In genomic region chr10:121753726-121754476, GRCh38 we compare ENCODE assay signal across 9 cellular contexts.
DNase-seq lines count a peak whose midpoint lies in the region; ATAC-seq and TF ChIP-seq lines count a peak whose summit lies in the region.
"Had no signal": no experiment of that assay in that cellular context is flagged by ENCODE, and none has a peak within 500 bp of the region (broad histone marks: within the 10 kb centered on the region; RNA-seq: fewer than 3 reads in every experiment).

No MANE protein-coding gene starts in this region.

- H3F3A ChIP-seq in DOHH2 (ENCODE audit: control insufficient read depth, insufficient read depth), result no peaks in the 10 kb centered on the region

- H3K27me3 Mint-ChIP-seq in glutamatergic neuron (ENCODE audit: unreplicated experiment), result peaks cover 2% of the 10 kb centered on the region

- no peak overlapping the region for H3K4me3 ChIP-seq in DOHH2 (ENCODE audit: low read length)
- no peak overlapping the region for H3K4me3 ChIP-seq in SJCRH30
- H3K4me3 ChIP-seq: skin epidermis had no signal

- no peaks in the 10 kb centered on the region for H3K79me2 ChIP-seq in DOHH2 (ENCODE audit: control insufficient read depth, low read length)

- no peak overlapping the region for H3K27ac Mint-ChIP-seq in glutamatergic neuron (ENCODE audit: unreplicated experiment)

- H3K4me2 ChIP-seq in DOHH2 (ENCODE audit: low read length), result no peak overlapping the region

- peaks cover 31% of the 10 kb centered on the region for H3K36me3 Mint-ChIP-seq in glutamatergic neuron (ENCODE audit: unreplicated experiment)

- H3K9me3 ChIP-seq in DOHH2 (ENCODE audit: control insufficient read depth, insufficient read depth, low read length) (peaks cover 3% of the 10 kb centered on the region; the same call in 1 of the 2 replicates), SJCRH30 (replicated peaks) (peaks cover 14% of the 10 kb centered on the region)

- H3K9me3 Mint-ChIP-seq in glutamatergic neuron (ENCODE audit: unreplicated experiment), result peaks cover 20% of the 10 kb centered on the region

- H3K36me3 ChIP-seq in DOHH2 (ENCODE audit: control insufficient read depth, low read length) (no peaks in the 10 kb centered on the region), SJCRH30 (no peaks in the 10 kb centered on the region; the same call in 1 of the 2 replicates)

- H3K4me1 ChIP-seq in DOHH2 (ENCODE audit: control insufficient read depth, low read length) (0 out of 2 replicates have a peak, but pooled peaks cover 4% of the 10 kb centered on the region), SJCRH30 (no peaks in the 10 kb centered on the region)

- H4K20me1 ChIP-seq in DOHH2 (ENCODE audit: control insufficient read depth, insufficient read depth, low read depth, low read length), result no peaks in the 10 kb centered on the region

- peak; percentile 69 for ATAC-seq in GM19324 (IDR thresholded peaks at IDR 0.05; ENCODE audit: low FRiP score, unreplicated experiment)
- ATAC-seq in HG03139 (IDR thresholded peaks at IDR 0.05; ENCODE audit: unreplicated experiment), result peak; percentile 79

- TF ChIP-seq CTCF in DOHH2 (IDR thresholded peaks at IDR 0.05; ENCODE audit: low read depth, low read length, poor library complexity, severe bottlenecking), result peak; percentile 47
- peak; percentile 32 for TF ChIP-seq CTCF in glutamatergic neuron (IDR thresholded peaks at IDR 0.05; ENCODE audit: partially characterized antibody, unreplicated experiment)

- no peak overlapping the region for H3K27ac ChIP-seq in DOHH2 (ENCODE audit: low read depth, low read length)
- H3K27ac ChIP-seq in SJCRH30, result no peak overlapping the region

- H3K27me3 ChIP-seq in DOHH2 (ENCODE audit: control insufficient read depth, low read length) (no peaks in the 10 kb centered on the region), SJCRH30 (no peaks in the 10 kb centered on the region)

- no peaks in the 10 kb centered on the region for H3K4me1 Mint-ChIP-seq in glutamatergic neuron (ENCODE audit: low read depth, unreplicated experiment)

- peak; percentile 24 to 51 for DNase-seq in SJCRH30
- no peak for DNase-seq in glutamatergic neuron
- no peak for DNase-seq in SKM-1 (lab: John Stamatoyannopoulos, UW; ENCODE audit: unreplicated experiment)
- no peak for DNase-seq in stimulated activated CD4-positive, alpha-beta T cell treated with anti-CD3 and anti-CD28 coated beads, Interleukin-12 subunit alpha, Interleukin-12 subunit beta, amount 100 ng/mL, for 4 hours
- no peak for DNase-seq in activated CD4-positive, alpha-beta T cell treated with anti-CD3 and anti-CD28 coated beads for 4 hours

- no peak overlapping the region for H3K4me3 Mint-ChIP-seq in glutamatergic neuron (ENCODE audit: unreplicated experiment)

- H3K9me2 ChIP-seq in DOHH2 (replicated peaks; ENCODE audit: control insufficient read depth, low read length), result no peaks in the 10 kb centered on the region

Comparison
In these comparisons a context has a peak if more than half of its experiments do, and no peak if none do; other contexts are left out.
1. DNase-seq: peak in SJCRH30 (2 of 2); none in glutamatergic neuron (single experiment), SKM-1 (single experiment), stimulated activated CD4-positive, alpha-beta T cell treated with anti-CD3 and anti-CD28 coated beads, Interleukin-12 subunit alpha, Interleukin-12 subunit beta, amount 100 ng/mL, for 4 hours (single experiment) and activated CD4-positive, alpha-beta T cell treated with anti-CD3 and anti-CD28 coated beads for 4 hours (0 of 2).